14 cellular contexts compared by ENCODE assay signal in genomic region chr6:155328539-155329459, GRCh38. TPM values are rescaled to one million over a fixed set of nuclear protein-coding genes. Genes with fewer than 3 reads are reported as not detected.
DNase-seq lines count a peak whose midpoint lies in the region; ATAC-seq, FAIRE-seq and TF ChIP-seq lines count a peak whose summit lies in the region.
"Had no signal": no experiment of that assay in that cellular context is flagged by ENCODE, and none has a peak within 500 bp of the region (broad histone marks: within the 10 kb centered on the region; RNA-seq: fewer than 3 reads in every experiment).

No MANE protein-coding gene starts in this region.

- no peaks in the 10 kb centered on the region for H3K36me3 Mint-ChIP-seq in activated CD4-positive, alpha-beta T cell treated with anti-CD3 and anti-CD28 coated beads for 36 hours (ENCODE audit: low read depth)

- no peak for FAIRE-seq in endothelial cell of umbilical vein (lab: Jason Lieb, UNC)

- no peaks in the 10 kb centered on the region for H3K36me3 ChIP-seq in endothelial cell of umbilical vein (ENCODE audit: control insufficient read depth in 2 of 2, extremely low read depth in 1 of 2, insufficient read depth in 2 of 2, low read length in 2 of 2)
- H3K36me3 ChIP-seq in smooth muscle cell (ENCODE audit: low read depth): no peaks in the 10 kb centered on the region
- no peaks in the 10 kb centered on the region for H3K36me3 ChIP-seq in prostate gland
- H3K36me3 ChIP-seq: gastrocnemius medialis, neutrophil had no signal

- no peak overlapping the region for H3K9ac ChIP-seq in endothelial cell of umbilical vein (replicated peaks; ENCODE audit: extremely low read depth, insufficient read depth, low read length)
- H3K9ac ChIP-seq in smooth muscle cell (ENCODE audit: low read depth): no peak overlapping the region

- H3F3A ChIP-seq in smooth muscle cell (ENCODE audit: low read depth): no peaks in the 10 kb centered on the region

- H4K20me1 ChIP-seq in endothelial cell of umbilical vein (replicated peaks; ENCODE audit: control insufficient read depth, extremely low read depth, insufficient read depth, low read length) (no peaks in the 10 kb centered on the region), smooth muscle cell (ENCODE audit: low read depth) (no peaks in the 10 kb centered on the region)

- H3K79me2 ChIP-seq in endothelial cell of umbilical vein (ENCODE audit: control insufficient read depth, insufficient read depth, low read length) (no peaks in the 10 kb centered on the region), smooth muscle cell (ENCODE audit: low read depth) (no peaks in the 10 kb centered on the region)

- H3K9me3 ChIP-seq in endothelial cell of umbilical vein (replicated peaks; ENCODE audit: control insufficient read depth, insufficient read depth, low read length) (no peaks in the 10 kb centered on the region), smooth muscle cell (replicated peaks; ENCODE audit: low read depth) (no peaks in the 10 kb centered on the region), prostate gland (no peaks in the 10 kb centered on the region)
- H3K9me3 ChIP-seq: gastrocnemius medialis, neutrophil had no signal

- CTCF ChIA-PET in activated CD4-positive, alpha-beta T cell treated with anti-CD3 and anti-CD28 coated beads for 36 hours (lab: Charles Lee): interaction anchor here (0.8 to 3.7 kb wide), 9 partner anchors 8 to 250 kb away, joined by 3 to 22 read pairs (median 4); no protein-coding TSS in a partner anchor
- CTCF ChIA-PET in endothelial cell of umbilical vein (lab: Charles Lee): interaction anchor here (0.6 to 3.5 kb wide), 11 partner anchors 165 to 1717 kb away, joined by 3 to 56 read pairs (median 5); no protein-coding TSS in a partner anchor

- POLR2A ChIA-PET in activated CD4-positive, alpha-beta T cell treated with anti-CD3 and anti-CD28 coated beads for 36 hours (lab: Charles Lee): no interaction called here
- POLR2A ChIA-PET in endothelial cell of umbilical vein (lab: Charles Lee): no interaction called here

- H3K4me1 ChIP-seq in endothelial cell of umbilical vein (ENCODE audit: control insufficient read depth, extremely low read depth, insufficient read depth, low read length): peaks cover 9% of the 10 kb centered on the region
- H3K4me1 ChIP-seq in smooth muscle cell (ENCODE audit: low read depth): peaks cover 4% of the 10 kb centered on the region
- no peaks in the 10 kb centered on the region for H3K4me1 ChIP-seq in prostate gland (replicated peaks)

- 88% methylated on average over 6 of the region's 6 CpGs for WGBS in smooth muscle cell (ENCODE audit: low lambda C conversion rate)
- 38% methylated on average over 6 of the region's 6 CpGs for WGBS in prostate gland

- no peak overlapping the region for H3K4me3 Mint-ChIP-seq in activated CD4-positive, alpha-beta T cell treated with anti-CD3 and anti-CD28 coated beads for 36 hours

- no peak for TF ChIP-seq CTCF in endothelial cell of umbilical vein (IDR thresholded peaks at IDR 0.05; ENCODE audit: extremely low read depth in 1 of 2, insufficient read depth in 1 of 2, low read depth in 1 of 2, low read length in 2 of 2)
- TF ChIP-seq CTCF in smooth muscle cell (IDR thresholded peaks at IDR 0.05; ENCODE audit: borderline replicate concordance, insufficient read depth, poor library complexity, severe bottlenecking): no peak
- no peak for TF ChIP-seq CTCF in prostate gland (IDR thresholded peaks at IDR 0.05)

- H3K4me3 ChIP-seq in endothelial cell of umbilical vein (replicated peaks in 1 of 3; ENCODE audit: insufficient read depth in 1 of 3, low read depth in 1 of 3, low read length in 3 of 3) (no peak overlapping the region), smooth muscle cell (no peak overlapping the region), prostate gland (no peak overlapping the region)
- H3K4me3 ChIP-seq: gastrocnemius medialis had no signal

- no peak for ATAC-seq in activated CD4-positive, alpha-beta T cell treated with anti-CD3 and anti-CD28 coated beads for 36 hours

- H3K27ac ChIP-seq in endothelial cell of umbilical vein (ENCODE audit: insufficient read depth, low read depth, low read length): peak overlapping the region; percentile 11
- H3K27ac ChIP-seq in smooth muscle cell (ENCODE audit: low read depth): no peak overlapping the region
- H3K27ac ChIP-seq in prostate gland: no peak overlapping the region
- H3K27ac ChIP-seq: gastrocnemius medialis, neutrophil had no signal

- H3K27me3 Mint-ChIP-seq in activated CD4-positive, alpha-beta T cell treated with anti-CD3 and anti-CD28 coated beads for 36 hours: no peaks in the 10 kb centered on the region

- no peaks in the 10 kb centered on the region for H3K9me3 Mint-ChIP-seq in activated CD4-positive, alpha-beta T cell treated with anti-CD3 and anti-CD28 coated beads for 36 hours (ENCODE audit: low read depth)

- intact Hi-C loops in activated CD4-positive, alpha-beta T cell treated with anti-CD3 and anti-CD28 coated beads for 36 hours (cut with DNase I, micrococcal nuclease): loop anchor here (10.0 kb wide), 4 partner anchors 826 to 1066 kb away; no protein-coding TSS in a partner anchor
- intact Hi-C loops in endothelial cell of umbilical vein (cut with micrococcal nuclease): loop anchor here (5.0 to 10.0 kb wide), 7 partner anchors 376 to 1449 kb away; partner anchors contain the start of gene ARID1B
- intact Hi-C loops in prostate gland (cut with DNase I): loop anchor here (10.0 kb wide), 1 partner anchor 196 kb away; no protein-coding TSS in a partner anchor

- peaks cover 37% of the 10 kb centered on the region for H3K4me1 Mint-ChIP-seq in activated CD4-positive, alpha-beta T cell treated with anti-CD3 and anti-CD28 coated beads for 36 hours

- TF ChIP-seq POLR2A in endothelial cell of umbilical vein (IDR thresholded peaks at IDR 0.05; ENCODE audit: low read depth, low read length) (no peak), prostate gland (IDR thresholded peaks at IDR 0.05) (no peak)

- peak overlapping the region; percentile 63 for H3K27ac Mint-ChIP-seq in activated CD4-positive, alpha-beta T cell treated with anti-CD3 and anti-CD28 coated beads for 36 hours

- no peaks in the 10 kb centered on the region for H3K27me3 ChIP-seq in endothelial cell of umbilical vein (ENCODE audit: control insufficient read depth in 2 of 2, insufficient read depth in 2 of 2, low read length in 2 of 2)
- no peaks in the 10 kb centered on the region for H3K27me3 ChIP-seq in smooth muscle cell (ENCODE audit: low read depth)
- no peaks in the 10 kb centered on the region for H3K27me3 ChIP-seq in prostate gland (replicated peaks; ENCODE audit: insufficient read depth)
- H3K27me3 ChIP-seq: gastrocnemius medialis, neutrophil had no signal

- no TSS peak for BruUV-seq in endothelial cell of umbilical vein (replicated peaks; lab: Mats Ljungman, UMichigan)

- no peaks in the 10 kb centered on the region for H3K9me1 ChIP-seq in endothelial cell of umbilical vein (replicated peaks; ENCODE audit: control insufficient read depth, extremely low read depth, insufficient read depth, low read length)

- peak overlapping the region; percentile 96 for H2AFZ ChIP-seq in endothelial cell of umbilical vein (ENCODE audit: low read depth, low read length)
- H2AFZ ChIP-seq in smooth muscle cell (ENCODE audit: low read depth): peak overlapping the region; percentile 56

- dilution Hi-C loops in endothelial cell of umbilical vein (cut with MboI; ENCODE audit: extremely low pct_ligation_motif_present, low sequenced_read_pairs): no loop called here

- DNase-seq in activated CD4-positive, alpha-beta T cell treated with anti-CD3 and anti-CD28 coated beads for 36 hours: no peak
- no peak for DNase-seq in activated CD4-positive, alpha-beta T cell treated with anti-CD3 and anti-CD28 coated beads, Interleukin-2, amount 50 U/mL, for 4 hours
- peak; percentile 75 for DNase-seq in NCI-H345 (lab: John Stamatoyannopoulos, UW)
- DNase-seq in endothelial cell of umbilical vein (ENCODE audit: low read depth, low spot score): peak; percentile 7
- DNase-seq in smooth muscle cell (lab: John Stamatoyannopoulos, UW; ENCODE audit: unreplicated experiment): no peak
- DNase-seq in NK-92 (lab: John Stamatoyannopoulos, UW; ENCODE audit: unreplicated experiment): no peak
- DNase-seq in prostate gland (ENCODE audit: low spot score): no peak
- DNase-seq in glomerular visceral epithelial cell (ENCODE audit: extremely low spot score): no peak
- DNase-seq: aorta; gastrocnemius medialis; MM.1S; stimulated activated CD4-positive, alpha-beta T cell treated with anti-CD3 and anti-CD28 coated beads, Interleukin-15, amount 100 ng/mL, for 24 hours; stimulated activated CD8-positive, alpha-beta memory T cell treated with anti-CD3 and anti-CD28 coated beads, Interleukin-4, amount 100 ng/mL, for 48 hours had no signal

- H3K4me2 ChIP-seq in endothelial cell of umbilical vein (ENCODE audit: insufficient read depth, low read length) (no peak overlapping the region), smooth muscle cell (no peak overlapping the region)

TF ChIP-seq in endothelial cell of umbilical vein, 7 proteins besides CTCF, POLR2A, EP300 and RAD21:
- TF ChIP-seq MYC (IDR thresholded peaks at IDR 0.05; ENCODE audit: low read depth, low read length) (no peak), POLR2AphosphoS5 (IDR thresholded peaks at IDR 0.05; ENCODE audit: insufficient read depth, low read depth, low read length) (no peak), JUN (IDR thresholded peaks at IDR 0.05; ENCODE audit: borderline replicate concordance, insufficient read depth, insufficient read length, low read depth) (no peak)
- TF ChIP-seq, protein P1, sequence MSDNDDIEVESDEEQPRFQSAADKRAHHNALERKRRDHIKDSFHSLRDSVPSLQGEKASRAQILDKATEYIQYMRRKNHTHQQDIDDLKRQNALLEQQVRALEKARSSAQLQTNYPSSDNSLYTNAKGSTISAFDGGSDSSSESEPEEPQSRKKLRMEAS (IDR thresholded peaks at IDR 0.05; ENCODE audit: insufficient read depth, insufficient read length): no peak
TF ChIP-seq in endothelial cell of umbilical vein: peak in this region for 0.

RNA-seq across cellular contexts. Expression of gene TFB1M, which starts 14.5 kb away (rescaled TPM):
- 10 to 100 TPM; 45.5 to 56.4 TPM for total RNA-seq in activated CD4-positive, alpha-beta T cell treated with anti-CD3 and anti-CD28 coated beads for 36 hours
- total RNA-seq in endothelial cell of umbilical vein: 30.2 and 35.5 TPM in 2 replicates
- 10.0 and 12.9 TPM in 2 replicates for polyA plus RNA-seq in endothelial cell of umbilical vein
- 11.9 and 12.2 TPM in 2 replicates for polyA plus RNA-seq in endothelial cell of umbilical vein (2011; cell fraction: cytosol; rRNA removed)
- polyA plus RNA-seq in endothelial cell of umbilical vein (2011; cell fraction: nucleus; rRNA removed): 49.5 and 55.4 TPM in 2 replicates
- 19.8 and 21.1 TPM in 2 replicates for polyA plus RNA-seq in endothelial cell of umbilical vein (2012)
- polyA minus RNA-seq in endothelial cell of umbilical vein: 16.5 and 26.3 TPM in 2 replicates
- polyA minus RNA-seq in endothelial cell of umbilical vein (2011; cell fraction: cytosol; rRNA and poly(A)+ RNA removed): 10.0 TPM
- 55.8 and 70.9 TPM in 2 replicates for polyA minus RNA-seq in endothelial cell of umbilical vein (2011; cell fraction: nucleus; rRNA and poly(A)+ RNA removed)
- 12.9 and 16.9 TPM in 2 replicates for total RNA-seq in smooth muscle cell
- polyA plus RNA-seq in smooth muscle cell: 12.1 and 14.7 TPM in 2 replicates
- total RNA-seq in prostate gland: 10 to 100 TPM; 10.7 to 14.1 TPM

Comparison
In these comparisons a context has a peak if more than half of its experiments do, and no peak if none do; other contexts are left out.
1. DNase-seq: peak in NCI-H345 (single experiment) and endothelial cell of umbilical vein (single experiment); none in activated CD4-positive, alpha-beta T cell treated with anti-CD3 and anti-CD28 coated beads for 36 hours (single experiment), activated CD4-positive, alpha-beta T cell treated with anti-CD3 and anti-CD28 coated beads, Interleukin-2, amount 50 U/mL, for 4 hours (0 of 2), smooth muscle cell (single experiment), NK-92 (single experiment), prostate gland (single experiment) and glomerular visceral epithelial cell (single experiment).